ENCODE assay signal across 24 cellular contexts in the genomic region with DNA sequence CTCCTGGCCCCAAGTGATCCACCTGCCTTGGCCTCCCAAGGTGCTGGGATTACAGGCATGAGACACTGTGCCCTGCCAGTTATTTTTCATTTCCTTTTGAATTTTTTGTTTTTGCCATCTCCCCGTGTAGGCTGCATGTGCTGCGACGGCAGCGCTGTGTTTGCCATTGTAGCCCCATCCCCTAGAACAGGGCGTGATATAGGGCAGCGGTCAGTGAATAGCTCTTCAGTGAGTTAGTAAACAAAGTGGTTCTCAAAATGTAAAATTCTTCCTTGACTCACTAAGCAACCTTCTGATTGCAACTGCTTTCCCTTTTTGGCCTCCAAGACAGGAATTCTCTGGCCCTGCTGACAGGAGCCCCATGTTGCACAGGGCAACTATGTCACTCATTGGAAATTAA.
"Had no signal": no experiment of that assay in that cellular context is flagged by ENCODE, and none has a peak within 500 bp of the region (broad histone marks: within the 10 kb centered on the region; RNA-seq: fewer than 3 reads in every experiment).

No MANE protein-coding gene starts in this region.

- H3K4me1 Mint-ChIP-seq: naive thymus-derived CD8-positive, alpha-beta T cell; stimulated activated naive B cell treated with anti-CD40 and anti-IgM and Interleukin-4, amounts not matched to agents 10 μg/mL and 1 μg/mL and 100 μg/mL, for 72 hours had no signal

- H3K27me3 Mint-ChIP-seq: stimulated activated naive B cell treated with anti-CD40 and anti-IgM and Interleukin-4, amounts not matched to agents 10 μg/mL and 1 μg/mL and 100 μg/mL, for 72 hours had no signal

- DNase-seq: heart right ventricle; kidney; left colon; left ventricle myocardium inferior; mammary epithelial cell; mesenchymal stem cell; naive thymus-derived CD8-positive, alpha-beta T cell; ovary; right lobe of liver; stimulated activated CD4-positive, alpha-beta T cell treated with anti-CD3 and anti-CD28 coated beads, Interleukin-1b, Interleukin-23, amount 100 ng/mL, for 48 hours; stimulated activated CD4-positive, alpha-beta T cell treated with anti-CD3 and anti-CD28 coated beads, Interleukin-2, amount 100 ng/mL, for 48 hours; stimulated activated CD4-positive, alpha-beta T cell treated with anti-CD3 and anti-CD28 coated beads, Interleukin-4, amount 100 ng/mL, for 4 hours; stimulated activated CD8-positive, alpha-beta memory T cell treated with anti-CD3 and anti-CD28 coated beads, Interleukin-4, amount 100 ng/mL, for 48 hours; stimulated activated naive B cell treated with anti-CD40 and anti-IgM and Interleukin-4, amounts not matched to agents 10 μg/mL and 1 μg/mL and 100 μg/mL, for 72 hours; stimulated activated naive CD8-positive, alpha-beta T cell treated with anti-CD3 and anti-CD28 coated beads, Interleukin-15, Interleukin-2, amounts not matched to agents 100 U/mL and 50 U/mL, for 24 hours; stomach; testis; thyroid gland; transverse colon; upper lobe of left lung had no signal

- H3K9me3 ChIP-seq: ovary, right lobe of liver, testis, thyroid gland had no signal

- H3K27me3 ChIP-seq: heart right ventricle, ovary, right atrium auricular region, right lobe of liver, stomach, testis, thyroid gland, transverse colon, upper lobe of left lung had no signal

- H3K36me3 ChIP-seq: ovary, right lobe of liver, thyroid gland, transverse colon, upper lobe of left lung had no signal

- H3K36me3 Mint-ChIP-seq: stimulated activated naive B cell treated with anti-CD40 and anti-IgM and Interleukin-4, amounts not matched to agents 10 μg/mL and 1 μg/mL and 100 μg/mL, for 72 hours had no signal

- H3K27ac ChIP-seq: heart right ventricle, hepatocyte, left ventricle myocardium inferior, ovary, right atrium auricular region, right lobe of liver, stomach, testis, thyroid gland, transverse colon had no signal

- H3K4me3 Mint-ChIP-seq: naive thymus-derived CD8-positive, alpha-beta T cell; stimulated activated naive B cell treated with anti-CD40 and anti-IgM and Interleukin-4, amounts not matched to agents 10 μg/mL and 1 μg/mL and 100 μg/mL, for 72 hours had no signal

- H3K4me1 ChIP-seq: right atrium auricular region, right lobe of liver, transverse colon had no signal

- H3K27ac Mint-ChIP-seq: naive thymus-derived CD8-positive, alpha-beta T cell; progenitor cell of endocrine pancreas; stimulated activated naive B cell treated with anti-CD40 and anti-IgM and Interleukin-4, amounts not matched to agents 10 μg/mL and 1 μg/mL and 100 μg/mL, for 72 hours had no signal

- H3K4me3 ChIP-seq: heart right ventricle, hepatocyte, left ventricle myocardium inferior, ovary, right atrium auricular region, right lobe of liver, smooth muscle cell, stomach, testis, thyroid gland, transverse colon, upper lobe of left lung had no signal

- ATAC-seq: heart right ventricle; left colon; naive thymus-derived CD8-positive, alpha-beta T cell; right lobe of liver; stimulated activated naive B cell treated with anti-CD40 and anti-IgM and Interleukin-4, amounts not matched to agents 10 μg/mL and 1 μg/mL and 100 μg/mL, for 72 hours; stimulated activated naive CD8-positive, alpha-beta T cell treated with anti-CD3 and anti-CD28 coated beads, Interleukin-15, Interleukin-2, amounts not matched to agents 100 U/mL and 50 U/mL, for 24 hours had no signal
